ENCODE assay signal across 8 cellular contexts in genomic region chr17:28895794-28896447, GRCh38. TPM values are rescaled to one million over a fixed set of nuclear protein-coding genes. Genes with fewer than 3 reads are reported as not detected.
DNase-seq lines count a peak whose midpoint lies in the region; ATAC-seq, FAIRE-seq and TF ChIP-seq lines count a peak whose summit lies in the region.

No MANE protein-coding gene starts in this region.

- no peaks in the 10 kb centered on the region for H4K20me1 ChIP-seq in OCI-LY3 (ENCODE audit: insufficient read depth, low read length)
- peaks cover 0 to 7% of the 10 kb centered on the region in 2 experiments for H4K20me1 ChIP-seq in H1 (replicated peaks in 1 of 2; ENCODE audit: control insufficient read depth in 1 of 2, insufficient read depth in 2 of 2, low read length in 2 of 2)

- peaks cover 11% of the 10 kb centered on the region for H3K79me1 ChIP-seq in H1 (ENCODE audit: low read depth, low read length)

- peaks cover 14 to 45% of the 10 kb centered on the region in 2 donors for H3K36me3 Mint-ChIP-seq in CD4-positive, alpha-beta memory T cell

- H3K27me3 ChIP-seq in CD4-positive, alpha-beta memory T cell (ENCODE audit: insufficient read depth, low read length): no peaks in the 10 kb centered on the region
- H3K27me3 ChIP-seq in OCI-LY3 (ENCODE audit: low read depth, low read length) (no peaks in the 10 kb centered on the region), H1 (replicated peaks in 1 of 4; ENCODE audit: control insufficient read depth in 3 of 4, extremely low read depth in 1 of 4, insufficient read depth in 3 of 4, low read length in 3 of 4) (no peaks in the 10 kb centered on the region), neutrophil (no peaks in the 10 kb centered on the region)

- no peak for DNase-seq in CD4-positive, alpha-beta memory T cell
- DNase-seq in H1 (ENCODE audit: low read depth in 1 of 2, low spot score in 2 of 2) (no peak), NCI-H524 treated with DMSO at 0.1 percent for 48 hours (lab: John Stamatoyannopoulos, UW) (no peak), GM13976 (ENCODE audit: low spot score) (no peak)
- DNase-seq in activated CD4-positive, CD25-positive, alpha-beta regulatory T cell (lab: John Stamatoyannopoulos, UW): no peak

- intact Hi-C loops in CD4-positive, alpha-beta memory T cell (cut with micrococcal nuclease): loop anchor here (2.0 kb wide), 1 partner anchor 19 kb away; no protein-coding TSS in a partner anchor

- H4K5ac ChIP-seq in H1 (ENCODE audit: insufficient read length, low read depth, low read length): no peak overlapping the region

- TF ChIP-seq RAD21 in H1 (IDR thresholded peaks at IDR 0.05 in 1 of 2, conservative IDR thresholded peaks at IDR 0.05 in 1 of 2; ENCODE audit: low read depth in 2 of 2, low read length in 2 of 2): no peak

- H3K79me2 ChIP-seq in OCI-LY3 (ENCODE audit: low read length): peaks cover 62% of the 10 kb centered on the region
- H3K79me2 ChIP-seq in H1 (ENCODE audit: control insufficient read depth in 1 of 2, insufficient read depth in 2 of 2, low read length in 2 of 2): peaks cover 4 to 23% of the 10 kb centered on the region in 2 experiments

- FAIRE-seq in H1 (lab: Jason Lieb, UNC): no peak

- no peak overlapping the region for H2BK5ac ChIP-seq in H1 (ENCODE audit: low read depth, low read length)

- no peak overlapping the region for H3K23ac ChIP-seq in H1 (ENCODE audit: insufficient read length)

- no peak overlapping the region for H3K56ac ChIP-seq in H1 (replicated peaks; ENCODE audit: insufficient read length, low read depth, low read length)

- H3K27ac ChIP-seq in CD4-positive, alpha-beta memory T cell (ENCODE audit: low read depth, low read length): peak overlapping the region; percentile 88
- H3K27ac ChIP-seq in OCI-LY3 (ENCODE audit: low read length) (peak overlapping the region; percentile 98), H1 (ENCODE audit: low read depth, low read length) (no peak overlapping the region), neutrophil (peak overlapping the region; percentile 98)

- no peak overlapping the region for H4K8ac ChIP-seq in H1 (ENCODE audit: extremely low read depth, insufficient read depth, low read length)

- H2AFZ ChIP-seq in OCI-LY3 (ENCODE audit: low read depth, low read length) (no peak overlapping the region), H1 (ENCODE audit: low read length) (no peak overlapping the region)

- peak overlapping the region; percentile 79 to 100 (median 96) for H3K27ac Mint-ChIP-seq in CD4-positive, alpha-beta memory T cell

- H3K9ac ChIP-seq in OCI-LY3 (ENCODE audit: low read length): peak overlapping the region; percentile 89
- no peak overlapping the region; a peak in 1 of 7 replicates for H3K9ac ChIP-seq in H1 (replicated peaks in 1 of 4; ENCODE audit: extremely low read depth in 1 of 4, low read depth in 3 of 4, low read length in 3 of 4)

- TF ChIP-seq POLR2A in H1 (IDR thresholded peaks at IDR 0.05; ENCODE audit: control extremely low read depth in 1 of 2, low read depth in 2 of 2, low read length in 2 of 2): no peak

- no peak overlapping the region for H2BK120ac ChIP-seq in H1 (replicated peaks; ENCODE audit: low read depth, low read length)

- CTCF ChIA-PET in CD4-positive, alpha-beta memory T cell (lab: Charles Lee; ENCODE audit: partially characterized antibody): interaction anchor here (0.7 to 5.6 kb wide), 7 partner anchors 14 to 145 kb away, joined by 3 to 55 read pairs (median 3); partner anchors contain the start of gene FAM222B
- CTCF ChIA-PET in H1 (lab: Charles Lee; ENCODE audit: partially characterized antibody): interaction anchor here (0.9 to 7.3 kb wide), 9 partner anchors 9 to 221 kb away, joined by 3 to 47 read pairs (median 8); no protein-coding TSS in a partner anchor

- WGBS in H1 (ENCODE audit: extremely low coverage in 1 of 2, insufficient coverage in 1 of 2, insufficient read length in 1 of 2, insufficient replicate concordance in 2 of 2, low coverage in 1 of 2, low lambda C conversion rate in 2 of 2, missing lambda C conversion rate in 1 of 2), 2 experiments: 71% methylated on average over 3 of the region's 3 CpGs; no CpG with 5 or more reads in 1 of the 2 experiments

- no peaks in the 10 kb centered on the region for H3K9me3 ChIP-seq in CD4-positive, alpha-beta memory T cell (ENCODE audit: control insufficient read depth in 1 of 2, low read length in 2 of 2)
- no peaks in the 10 kb centered on the region for H3K9me3 ChIP-seq in OCI-LY3 (ENCODE audit: insufficient read depth, low read length)
- no peaks in the 10 kb centered on the region for H3K9me3 ChIP-seq in H1 (ENCODE audit: insufficient read depth in 2 of 2, low read depth in 1 of 2, low read length in 1 of 2)
- H3K9me3 ChIP-seq in neutrophil: no peaks in the 10 kb centered on the region

- TF ChIP-seq EP300 in H1 (IDR thresholded peaks at IDR 0.05; ENCODE audit: borderline replicate concordance in 1 of 2, low read depth in 2 of 2, low read length in 2 of 2): no peak

- H3K4me2 ChIP-seq in OCI-LY3 (ENCODE audit: low read length): peak overlapping the region; percentile 99
- H3K4me2 ChIP-seq in H1 (ENCODE audit: insufficient read depth in 1 of 2, low read depth in 2 of 2, low read length in 2 of 2): peak overlapping the region; percentile 68 to 71

- no peaks in the 10 kb centered on the region for H3K27me3 Mint-ChIP-seq in CD4-positive, alpha-beta memory T cell

- H3K14ac ChIP-seq in H1 (ENCODE audit: insufficient read length): no peak overlapping the region

- H3K4me3 ChIP-seq in CD4-positive, alpha-beta memory T cell (ENCODE audit: low read length in 2 of 2): peak overlapping the region; percentile 74 to 86
- H3K4me3 ChIP-seq in OCI-LY3 (ENCODE audit: low read length): peak overlapping the region; percentile 88
- peak overlapping the region; percentile 79 to 94 (median 89); a peak in 6 of 8 replicates for H3K4me3 ChIP-seq in H1 (ENCODE audit: extremely low read depth in 1 of 4, insufficient read depth in 2 of 4, low read depth in 3 of 4, low read length in 4 of 4)
- H3K4me3 ChIP-seq in neutrophil (ENCODE audit: low read depth in 1 of 2, low read length in 1 of 2): peak overlapping the region; percentile 92 to 94

- H3K9me3 Mint-ChIP-seq in CD4-positive, alpha-beta memory T cell: no peaks in the 10 kb centered on the region

- peaks cover 48 to 84% (median 67%) of the 10 kb centered on the region in 4 donors for H3K4me1 Mint-ChIP-seq in CD4-positive, alpha-beta memory T cell

- no peak overlapping the region for H2BK12ac ChIP-seq in H1 (ENCODE audit: low read depth, low read length)

- peak overlapping the region; percentile 91 to 98 (median 96) for H3K4me3 Mint-ChIP-seq in CD4-positive, alpha-beta memory T cell

- H2BK20ac ChIP-seq in H1 (ENCODE audit: low read length): no peak overlapping the region

- H3K18ac ChIP-seq in H1 (ENCODE audit: extremely low read depth, low read length): no peak overlapping the region

- no peak overlapping the region for H2AK5ac ChIP-seq in H1 (ENCODE audit: low read depth, low read length)

- no peak for TF ChIP-seq CTCF in OCI-LY3 (IDR thresholded peaks at IDR 0.05; ENCODE audit: low read depth, low read length)
- TF ChIP-seq CTCF in H1 (IDR thresholded peaks at IDR 0.05; ENCODE audit: control extremely low read depth in 1 of 3, insufficient read depth in 1 of 3, low read depth in 1 of 3, low read length in 3 of 3): no peak
- no peak for TF ChIP-seq CTCF in neutrophil (IDR thresholded peaks at IDR 0.05)
- TF ChIP-seq CTCF in GM13976 (IDR thresholded peaks at IDR 0.05; ENCODE audit: borderline replicate concordance, control extremely low read depth, extremely low read depth, insufficient read depth, missing control alignments): no peak

- in situ Hi-C loops in GM13976 (cut with MboI; ENCODE audit: low sequenced_read_pairs, unreplicated experiment): no loop called here

- no peak overlapping the region for H2BK15ac ChIP-seq in H1 (ENCODE audit: low read length)

- POLR2A ChIA-PET in CD4-positive, alpha-beta memory T cell (lab: Charles Lee; ENCODE audit: partially characterized antibody): interaction anchor here (0.7 to 9.9 kb wide), 9 partner anchors 11 to 1035 kb away, joined by 3 to 193 read pairs (median 5); partner anchors contain the start of genes NEK8, PHF12, PROCA1 and TLCD1
- POLR2A ChIA-PET in H1 (lab: Charles Lee; ENCODE audit: partially characterized antibody): interaction anchor here (0.6 to 5.2 kb wide), 14 partner anchors 9 to 184 kb away, joined by 3 to 51 read pairs (median 6); partner anchors contain the start of genes FAM222B, PROCA1, RPL23A and TLCD1

- no peak overlapping the region for H4K91ac ChIP-seq in H1 (replicated peaks; ENCODE audit: insufficient read length, low read length)

- H3K36me3 ChIP-seq in CD4-positive, alpha-beta memory T cell (ENCODE audit: insufficient read depth, low read length): no peaks in the 10 kb centered on the region
- H3K36me3 ChIP-seq in OCI-LY3 (replicated peaks; ENCODE audit: low read depth, low read length) (peaks cover 22% of the 10 kb centered on the region), H1 (ENCODE audit: control insufficient read depth in 2 of 4, insufficient read depth in 4 of 4, low read length in 3 of 4) (no peaks in the 10 kb centered on the region; a peak in 2 of 8 replicates), neutrophil (peaks cover 27% of the 10 kb centered on the region)

- peaks cover 4% of the 10 kb centered on the region; the same call in 1 of the 2 replicates for H3K23me2 ChIP-seq in H1 (ENCODE audit: low read depth, low read length)

- no peak for ATAC-seq in GM21529 (IDR thresholded peaks at IDR 0.05; ENCODE audit: unreplicated experiment)

- peaks cover 68% of the 10 kb centered on the region for H3K4me1 ChIP-seq in CD4-positive, alpha-beta memory T cell (ENCODE audit: insufficient read depth, low read length)
- H3K4me1 ChIP-seq in OCI-LY3 (ENCODE audit: low read length): peaks cover 74% of the 10 kb centered on the region
- peaks cover 0 to 13% (median 4%) of the 10 kb centered on the region in 4 experiments; a peak in 6 of 7 replicates for H3K4me1 ChIP-seq in H1 (replicated peaks in 1 of 4; ENCODE audit: control insufficient read depth in 3 of 4, insufficient read depth in 4 of 4, low read length in 3 of 4)
- peaks cover 78 to 91% of the 10 kb centered on the region in 2 experiments for H3K4me1 ChIP-seq in neutrophil (ENCODE audit: control insufficient read depth in 1 of 2, insufficient read depth in 1 of 2, low read depth in 1 of 2, low read length in 1 of 2)

- H3K4ac ChIP-seq in H1 (replicated peaks; ENCODE audit: insufficient read length, low read depth, low read length): no peak overlapping the region

RNA-seq across cellular contexts. Expression of gene FLOT2, which starts 1.6 kb away (rescaled TPM):
- total RNA-seq in CD4-positive, alpha-beta memory T cell: 100 to 1,000 TPM; 216 to 224 TPM
- polyA plus RNA-seq in CD4-positive, alpha-beta memory T cell: 100 to 1,000 TPM; 284 to 288 TPM
- 116 and 121 TPM in 2 replicates for total RNA-seq in H1 (2021; fragmentation: NEBNext Ultra II Directional; extraction: Animal tissue kit (Norgen Biotek cat#: 25700))
- 189 and 209 TPM in 2 replicates for polyA plus RNA-seq in H1 (2011; rRNA removed)
- polyA plus RNA-seq in H1 (2011; cell fraction: cytosol; rRNA removed): 133 TPM
- 102 TPM for polyA plus RNA-seq in H1 (2011; cell fraction: nucleus; rRNA removed)
- 101 to 164 TPM (median 143 TPM) in 4 replicates for polyA plus RNA-seq in H1 (2012, experiment 1 of 2)
- 179 TPM for polyA plus RNA-seq in H1 (2012, experiment 2 of 2)
- polyA plus RNA-seq in H1 (2013, experiment 1 of 2): 85.5 TPM
- 66.9 TPM for polyA plus RNA-seq in H1 (2013, experiment 2 of 2)
- polyA minus RNA-seq in H1 (2011; rRNA and poly(A)+ RNA removed): 128 and 140 TPM in 2 replicates
- polyA minus RNA-seq in H1 (2011; cell fraction: cytosol; rRNA and poly(A)+ RNA removed): 88.1 TPM
- polyA minus RNA-seq in H1 (2011; cell fraction: nucleus; rRNA and poly(A)+ RNA removed): 31.3 TPM

RNA-seq across cellular contexts. Expression of gene DHRS13, which starts 7.0 kb away (rescaled TPM):
- 10 to 100 TPM; 44.6 to 49.6 TPM for total RNA-seq in CD4-positive, alpha-beta memory T cell
- 10 to 100 TPM; 15.1 to 19.6 TPM for polyA plus RNA-seq in CD4-positive, alpha-beta memory T cell
- 22.1 and 23.7 TPM in 2 replicates for total RNA-seq in H1 (2021; fragmentation: NEBNext Ultra II Directional; extraction: Animal tissue kit (Norgen Biotek cat#: 25700))
- polyA plus RNA-seq in H1 (2011; rRNA removed): 30.0 and 33.9 TPM in 2 replicates
- polyA plus RNA-seq in H1 (2011; cell fraction: cytosol; rRNA removed): 31.3 TPM
- polyA plus RNA-seq in H1 (2011; cell fraction: nucleus; rRNA removed): 26.4 TPM
- 9.0 to 18.0 TPM (median 17.3 TPM) in 4 replicates for polyA plus RNA-seq in H1 (2012, experiment 1 of 2)
- 21.1 TPM for polyA plus RNA-seq in H1 (2012, experiment 2 of 2)
- polyA plus RNA-seq in H1 (2013, experiment 1 of 2): 29.1 TPM
- polyA plus RNA-seq in H1 (2013, experiment 2 of 2): 30.8 TPM
- polyA minus RNA-seq in H1 (2011; rRNA and poly(A)+ RNA removed): 18.9 and 19.8 TPM in 2 replicates
- 12.2 TPM for polyA minus RNA-seq in H1 (2011; cell fraction: cytosol; rRNA and poly(A)+ RNA removed)
- 14.2 TPM for polyA minus RNA-seq in H1 (2011; cell fraction: nucleus; rRNA and poly(A)+ RNA removed)

RNA-seq across cellular contexts. Expression of gene ERAL1, which starts 41.1 kb away (rescaled TPM):
- 10 to 100 TPM; 23.5 to 24.3 TPM for total RNA-seq in CD4-positive, alpha-beta memory T cell
- 10 to 100 TPM; 41.1 to 41.7 TPM for polyA plus RNA-seq in CD4-positive, alpha-beta memory T cell
- 67.8 and 77.1 TPM in 2 replicates for total RNA-seq in H1 (2021; fragmentation: NEBNext Ultra II Directional; extraction: Animal tissue kit (Norgen Biotek cat#: 25700))
- 122 and 143 TPM in 2 replicates for polyA plus RNA-seq in H1 (2011; rRNA removed)
- 114 TPM for polyA plus RNA-seq in H1 (2011; cell fraction: cytosol; rRNA removed)
- 126 TPM for polyA plus RNA-seq in H1 (2011; cell fraction: nucleus; rRNA removed)
- 78.6 to 93.8 TPM (median 90.0 TPM) in 4 replicates for polyA plus RNA-seq in H1 (2012, experiment 1 of 2)
- polyA plus RNA-seq in H1 (2012, experiment 2 of 2): 103 TPM
- 62.0 TPM for polyA plus RNA-seq in H1 (2013, experiment 1 of 2)
- polyA plus RNA-seq in H1 (2013, experiment 2 of 2): 63.0 TPM
- polyA minus RNA-seq in H1 (2011; rRNA and poly(A)+ RNA removed): 114 and 115 TPM in 2 replicates
- polyA minus RNA-seq in H1 (2011; cell fraction: cytosol; rRNA and poly(A)+ RNA removed): 73.9 TPM
- polyA minus RNA-seq in H1 (2011; cell fraction: nucleus; rRNA and poly(A)+ RNA removed): 36.1 TPM

RNA-seq across cellular contexts. Expression of gene FAM222B, which starts 53.3 kb away (rescaled TPM):
- 10 to 100 TPM; 19.0 to 23.0 TPM for total RNA-seq in CD4-positive, alpha-beta memory T cell
- polyA plus RNA-seq in CD4-positive, alpha-beta memory T cell: 10 to 100 TPM in 1 of 2 donors, 1 to 10 TPM in 1; 7.9 to 23.2 TPM
- 81.7 and 86.6 TPM in 2 replicates for total RNA-seq in H1 (2021; fragmentation: NEBNext Ultra II Directional; extraction: Animal tissue kit (Norgen Biotek cat#: 25700))
- polyA plus RNA-seq in H1 (2011; rRNA removed): 42.1 and 63.9 TPM in 2 replicates
- polyA plus RNA-seq in H1 (2011; cell fraction: cytosol; rRNA removed): 21.4 TPM
- polyA plus RNA-seq in H1 (2011; cell fraction: nucleus; rRNA removed): 38.1 TPM
- polyA plus RNA-seq in H1 (2012, experiment 1 of 2): 60.6 to 73.4 TPM (median 66.4 TPM) in 4 replicates
- polyA plus RNA-seq in H1 (2012, experiment 2 of 2): 59.5 TPM
- polyA plus RNA-seq in H1 (2013, experiment 1 of 2): 94.8 TPM
- polyA plus RNA-seq in H1 (2013, experiment 2 of 2): 101 TPM
- 40.1 and 42.1 TPM in 2 replicates for polyA minus RNA-seq in H1 (2011; rRNA and poly(A)+ RNA removed)
- 58.4 TPM for polyA minus RNA-seq in H1 (2011; cell fraction: cytosol; rRNA and poly(A)+ RNA removed)
- 45.2 TPM for polyA minus RNA-seq in H1 (2011; cell fraction: nucleus; rRNA and poly(A)+ RNA removed)

RNA-seq across cellular contexts. Expression of gene PHF12, which starts 55.4 kb away (rescaled TPM):
- total RNA-seq in CD4-positive, alpha-beta memory T cell: 100 to 1,000 TPM; 125 to 135 TPM
- 10 to 100 TPM in 1 of 2 donors, 1 to 10 TPM in 1; 5.0 to 12.7 TPM for polyA plus RNA-seq in CD4-positive, alpha-beta memory T cell
- 57.7 and 65.7 TPM in 2 replicates for total RNA-seq in H1 (2021; fragmentation: NEBNext Ultra II Directional; extraction: Animal tissue kit (Norgen Biotek cat#: 25700))
- polyA plus RNA-seq in H1 (2011; rRNA removed): 38.8 and 74.8 TPM in 2 replicates
- polyA plus RNA-seq in H1 (2011; cell fraction: cytosol; rRNA removed): 35.5 TPM
- 143 TPM for polyA plus RNA-seq in H1 (2011; cell fraction: nucleus; rRNA removed)
- polyA plus RNA-seq in H1 (2012, experiment 1 of 2): 54.3 to 66.0 TPM (median 57.0 TPM) in 4 replicates
- polyA plus RNA-seq in H1 (2012, experiment 2 of 2): 18.9 TPM
- 30.5 TPM for polyA plus RNA-seq in H1 (2013, experiment 1 of 2)
- polyA plus RNA-seq in H1 (2013, experiment 2 of 2): 27.9 TPM
- 52.7 and 53.4 TPM in 2 replicates for polyA minus RNA-seq in H1 (2011; rRNA and poly(A)+ RNA removed)
- 41.7 TPM for polyA minus RNA-seq in H1 (2011; cell fraction: cytosol; rRNA and poly(A)+ RNA removed)
- 69.0 TPM for polyA minus RNA-seq in H1 (2011; cell fraction: nucleus; rRNA and poly(A)+ RNA removed)
